24 cellular contexts compared by ENCODE assay signal in genomic region chr5:82408033-82408432, GRCh38.
"Had no signal": no experiment of that assay in that cellular context is flagged by ENCODE, and none has a peak within 500 bp of the region (broad histone marks: within the 10 kb centered on the region; RNA-seq: fewer than 3 reads in every experiment).

No MANE protein-coding gene starts in this region.

- H3K27me3 ChIP-seq: adrenal gland, ascending aorta, esophagus muscularis mucosa, gastrocnemius medialis, ovary had no signal

- DNase-seq: activated B cell treated with CpG ODN at 0.5 μM for 24 hours; activated CD4-positive, alpha-beta T cell treated with anti-CD3 and anti-CD28 coated beads for 36 hours; activated CD4-positive, alpha-beta T cell treated with anti-CD3 and anti-CD28 coated beads, Interleukin-2, amount 50 U/mL, for 4 hours; activated CD8-positive, alpha-beta memory T cell treated with anti-CD3 and anti-CD28 coated beads, Interleukin-2, amount 50 U/mL, for 48 hours; activated naive CD4-positive, alpha-beta T cell; activated T-cell treated with anti-CD3 and anti-CD28 coated beads, Interleukin-2, amount 50 U/mL, for 4 hours; adrenal gland; effector memory CD8-positive, alpha-beta T cell; gastrocnemius medialis; islet precursor cell; left colon; naive thymus-derived CD8-positive, alpha-beta T cell; ovary; stimulated activated CD4-positive, alpha-beta T cell treated with anti-CD3 and anti-CD28 coated beads, Interleukin-4, amount 100 ng/mL, for 24 hours; stimulated activated naive CD8-positive, alpha-beta T cell treated with anti-CD3 and anti-CD28 coated beads, Interleukin-15, Interleukin-2, amounts not matched to agents 100 U/mL and 50 U/mL, for 24 hours; T-helper 17 cell had no signal

- H3K4me1 ChIP-seq: esophagus muscularis mucosa, gastrocnemius medialis, prostate gland had no signal

- H3K36me3 Mint-ChIP-seq: activated naive CD8-positive, alpha-beta T cell had no signal

- H3K27me3 Mint-ChIP-seq: activated B cell treated with CpG ODN at 0.5 μM for 24 hours; activated CD4-positive, alpha-beta T cell treated with anti-CD3 and anti-CD28 coated beads for 36 hours; activated naive CD8-positive, alpha-beta T cell; central memory CD8-positive, alpha-beta T cell; effector memory CD8-positive, alpha-beta T cell; T-helper 17 cell had no signal

- H3K27ac ChIP-seq: adrenal gland, esophagus muscularis mucosa, gastrocnemius medialis, ovary, prostate gland had no signal

- ATAC-seq: activated CD4-positive, alpha-beta T cell treated with anti-CD3 and anti-CD28 coated beads for 36 hours; activated T-cell treated with anti-CD3 and anti-CD28 coated beads, Interleukin-2, amount 50 U/mL, for 4 hours; effector memory CD8-positive, alpha-beta T cell; gastrocnemius medialis; left colon; naive thymus-derived CD8-positive, alpha-beta T cell; stimulated activated naive CD8-positive, alpha-beta T cell treated with anti-CD3 and anti-CD28 coated beads, Interleukin-15, Interleukin-2, amounts not matched to agents 100 U/mL and 50 U/mL, for 24 hours; T-helper 17 cell had no signal

- H3K36me3 ChIP-seq: adrenal gland, ascending aorta, esophagus muscularis mucosa, gastrocnemius medialis, ovary, prostate gland had no signal

- H3K4me1 Mint-ChIP-seq: activated B cell treated with CpG ODN at 0.5 μM for 24 hours; activated CD4-positive, alpha-beta T cell treated with anti-CD3 and anti-CD28 coated beads for 36 hours; central memory CD8-positive, alpha-beta T cell; naive thymus-derived CD8-positive, alpha-beta T cell; T-helper 17 cell had no signal

- H3K9me3 Mint-ChIP-seq: central memory CD8-positive, alpha-beta T cell; effector memory CD8-positive, alpha-beta T cell had no signal

- H3K9me3 ChIP-seq: adrenal gland, gastrocnemius medialis, ovary, prostate gland had no signal

- H3K4me3 ChIP-seq: adrenal gland, ascending aorta, esophagus muscularis mucosa, gastrocnemius medialis, ovary, prostate gland had no signal

- FAIRE-seq: colon, endothelial cell of umbilical vein had no signal

- H3K4me3 Mint-ChIP-seq: activated B cell treated with CpG ODN at 0.5 μM for 24 hours; activated CD4-positive, alpha-beta T cell treated with anti-CD3 and anti-CD28 coated beads for 36 hours; activated naive CD8-positive, alpha-beta T cell; activated T-cell treated with anti-CD3 and anti-CD28 coated beads, Interleukin-2, amount 50 U/mL, for 4 hours; central memory CD8-positive, alpha-beta T cell; effector memory CD8-positive, alpha-beta T cell; naive thymus-derived CD8-positive, alpha-beta T cell; T-helper 17 cell had no signal

- H3K27ac Mint-ChIP-seq: activated B cell treated with CpG ODN at 0.5 μM for 24 hours; activated CD4-positive, alpha-beta T cell treated with anti-CD3 and anti-CD28 coated beads for 36 hours; activated naive CD8-positive, alpha-beta T cell; activated T-helper 2 cell treated with anti-CD3 and anti-CD28 coated beads, Interferon-gamma antibody, Interleukin-2, Interleukin-4, amounts not matched to agents 10 μg/mL and 5 μg/mL and 100 μg/mL, durations not matched to agents 14 hours and 24 hours and 36 hours; effector memory CD8-positive, alpha-beta T cell; naive thymus-derived CD8-positive, alpha-beta T cell; T-helper 17 cell had no signal
